In genomic region chr6:111483736-111484654, GRCh38 we compare ENCODE assay signal across 1 cellular context.
A peak's percentile ranks its signal among the peaks of the same experiment; 100 is the strongest.
TF ChIP-seq lines count a peak whose summit lies in the region.

No MANE protein-coding gene starts in this region.

TF ChIP-seq in H1, 55 proteins besides CTCF, POLR2A, EP300 and RAD21:
- TF ChIP-seq TEAD4 (IDR thresholded peaks at IDR 0.05; ENCODE audit: low read depth, low read length) (peak; percentile 79; the same call in 1 of the 2 replicates), KDM1A (IDR thresholded peaks at IDR 0.05; ENCODE audit: borderline replicate concordance, low read length) (no peak), NRF1 (IDR thresholded peaks at IDR 0.05; ENCODE audit: low read depth, low read length) (0 out of 2 replicates have a peak, but pooled peaks have one; percentile 2), JUND (IDR thresholded peaks at IDR 0.05; ENCODE audit: low read length) (no peak), SRF (IDR thresholded peaks at IDR 0.05; ENCODE audit: low read depth, low read length) (no peak), PHF8 (conservative IDR thresholded peaks at IDR 0.05; ENCODE audit: low read depth, low read length) (no peak; the same call in none of the 2 replicates), SIRT6 (IDR thresholded peaks at IDR 0.05; ENCODE audit: low read length) (no peak), SP2 (IDR thresholded peaks at IDR 0.05; ENCODE audit: low read length) (no peak), FOSL1 (IDR thresholded peaks at IDR 0.05; ENCODE audit: insufficient read depth, low read depth, low read length) (no peak), HDAC2 (IDR thresholded peaks at IDR 0.05; ENCODE audit: borderline replicate concordance in 1 of 2, low read depth in 2 of 2, low read length in 2 of 2) (peak in 1 of 2 experiments; percentile 82; a peak in 3 of 4 replicates), KDM4A (IDR thresholded peaks at IDR 0.05; ENCODE audit: low read depth, low read length, severe bottlenecking) (peak; percentile 50), CHD2 (IDR thresholded peaks at IDR 0.05; ENCODE audit: low read length) (no peak), GTF2F1 (IDR thresholded peaks at IDR 0.05; ENCODE audit: borderline replicate concordance, low read depth, low read length) (0 out of 2 replicates have a peak, but pooled peaks have one; percentile 11), EGR1 (IDR thresholded peaks at IDR 0.05; ENCODE audit: borderline replicate concordance, low read depth, low read length) (peak; percentile 65; the same call in 1 of the 2 replicates), TAF1 (IDR thresholded peaks at IDR 0.05; ENCODE audit: low read depth, low read length) (peak; percentile 60), TAF7 (optimal IDR thresholded peaks at IDR 0.05; ENCODE audit: borderline replicate concordance, low read depth, low read length) (peak; percentile 43), RBBP5 (IDR thresholded peaks at IDR 0.05; ENCODE audit: borderline replicate concordance, low read depth, low read length) (peak; percentile 56; the same call in 1 of the 2 replicates), NANOG (IDR thresholded peaks at IDR 0.05; ENCODE audit: insufficient read depth, low read depth, low read length, poor library complexity, severe bottlenecking) (peak; percentile 3), HDAC6 (IDR thresholded peaks at IDR 0.05; ENCODE audit: low read depth, low read length) (no peak), POLR2AphosphoS5 (IDR thresholded peaks at IDR 0.05; ENCODE audit: low read depth, low read length) (peak; percentile 81), BACH1 (IDR thresholded peaks at IDR 0.05; ENCODE audit: low read length) (peak; percentile 71), CBX8 (IDR thresholded peaks at IDR 0.05; ENCODE audit: borderline replicate concordance, low read depth, low read length) (no peak), MAX (IDR thresholded peaks at IDR 0.05) (peak; percentile 79), BRCA1 (IDR thresholded peaks at IDR 0.05; ENCODE audit: low read depth, low read length) (no peak), SAP30 (IDR thresholded peaks at IDR 0.05; ENCODE audit: insufficient read depth, insufficient replicate concordance, low read length) (peak; percentile 87), ASH2L (IDR thresholded peaks at IDR 0.05; ENCODE audit: low read length) (peak; percentile 57), SIN3A (conservative IDR thresholded peaks at IDR 0.05 in 1 of 2, IDR thresholded peaks at IDR 0.05 in 1 of 2; ENCODE audit: low read depth in 1 of 2, low read length in 2 of 2) (peak; percentile 37 to 80; a peak in 2 of 4 replicates), SP1 (IDR thresholded peaks at IDR 0.05; ENCODE audit: low read depth, low read length) (no peak), RNF2 (IDR thresholded peaks at IDR 0.05; ENCODE audit: borderline replicate concordance, low read depth, low read length, missing control alignments, poor library complexity, severe bottlenecking) (no peak), SUZ12 (IDR thresholded peaks at IDR 0.05; ENCODE audit: low read length) (no peak), KDM5A (IDR thresholded peaks at IDR 0.05; ENCODE audit: low read length) (no peak), BCL11A (IDR thresholded peaks at IDR 0.05; ENCODE audit: low read depth in 2 of 2, low read length in 2 of 2) (no peak)
